In the genomic region with DNA sequence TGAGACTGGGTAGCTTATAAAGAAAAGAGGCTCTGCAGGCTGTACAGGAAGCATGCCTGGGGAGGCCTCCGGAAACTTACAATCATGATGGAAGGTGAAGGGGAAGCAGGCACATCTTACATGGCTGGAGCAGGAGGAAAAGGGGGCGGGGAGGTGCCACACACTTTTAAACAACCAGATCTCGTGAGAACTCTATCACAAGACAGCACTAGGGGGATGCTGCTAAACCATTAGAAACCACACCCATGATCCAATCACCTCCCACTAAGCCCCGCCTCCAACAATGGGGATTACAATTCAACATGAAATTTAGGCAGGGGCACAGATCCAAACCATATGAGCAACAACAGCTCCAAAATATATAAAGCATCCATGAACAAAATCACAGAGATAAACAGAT, we compare ENCODE assay signal across 21 cellular contexts. TPM values are rescaled to one million over a fixed set of nuclear protein-coding genes. Genes with fewer than 3 reads are reported as not detected.
DNase-seq lines count a peak whose midpoint lies in the region; ATAC-seq and TF ChIP-seq lines count a peak whose summit lies in the region.
"Had no signal": no experiment of that assay in that cellular context is flagged by ENCODE, and none has a peak within 500 bp of the region (broad histone marks: within the 10 kb centered on the region; RNA-seq: fewer than 3 reads in every experiment).

No MANE protein-coding gene starts in this region.

- H3K36me3 ChIP-seq in breast epithelium = no peaks in the 10 kb centered on the region

- ATAC-seq in GM18498 (IDR thresholded peaks at IDR 0.05; ENCODE audit: unreplicated experiment) = no peak
- ATAC-seq: T-cell had no signal

- H3K4me3 ChIP-seq in breast epithelium = no peak overlapping the region

- no peak overlapping the region for H3K27ac ChIP-seq in breast epithelium

- no peaks in the 10 kb centered on the region for H3K27me3 ChIP-seq in breast epithelium

- DNase-seq in ELF-1 (ENCODE audit: low read depth, low spot score) (peak; percentile 12), HT1080 (ENCODE audit: low read depth) (peak; percentile 30), SK-MEL-5 (ENCODE audit: low read depth, low spot score) (peak; percentile 36), iPS DF 19.7 (ENCODE audit: low read depth, low spot score) (peak; percentile 35), breast epithelium (ENCODE audit: low spot score in 2 of 2) (no peak)
- no peak for DNase-seq in activated naive CD4-positive, alpha-beta T cell treated with Interleukin-2 at 50 U/mL for 16 hours
- DNase-seq: AML-193, COR-L47, DMS 273 treated with DMSO at 0.1 percent for 48 hours, DND-41, GDM1, GOT3, KG1, NCI-H1048, NCI-H1436, NCI-H1930, NCI-H526 treated with DMSO at 0.1 percent for 48 hours, SHP77, SK-N-SH, T-cell had no signal

- no peak for TF ChIP-seq POLR2A in breast epithelium (IDR thresholded peaks at IDR 0.05)

- intact Hi-C loops in breast epithelium (cut with DNase I; ENCODE audit: low total_unique reads) = no loop called here

- TF ChIP-seq CTCF in breast epithelium (IDR thresholded peaks at IDR 0.05) = no peak

- H3K4me1 ChIP-seq in breast epithelium = no peaks in the 10 kb centered on the region

- in situ Hi-C loops in SK-MEL-5 (cut with HindIII; ENCODE audit: low pct_unique_long_range_greater_than_20kb, low sequenced_read_pairs) = no loop called here

- no peaks in the 10 kb centered on the region for H3K9me3 ChIP-seq in breast epithelium
- H3K9me3 ChIP-seq: SK-N-SH had no signal

RNA-seq across cellular contexts. Expression of a gene that starts 46.5 kb away (rescaled TPM):
- total RNA-seq in HT1080 (2014; rRNA removed; shearing (Covaris generic)) = 54.1 and 55.2 TPM in 2 replicates
- 61.9 and 68.9 TPM in 2 replicates for polyA plus RNA-seq in HT1080 (2015; cell fraction: cytosol; rRNA removed)
- 54.5 and 55.5 TPM in 2 replicates for polyA plus RNA-seq in HT1080 (2015; cell fraction: nucleus; rRNA removed)
- 67.7 TPM in 2 replicates for total RNA-seq in SK-MEL-5 (2014; rRNA removed; shearing (Covaris generic))
- polyA plus RNA-seq in SK-MEL-5 (2015; cell fraction: cytosol; rRNA removed) = 37.7 and 47.2 TPM in 2 replicates
- polyA plus RNA-seq in SK-MEL-5 (2015; cell fraction: nucleus; rRNA removed) = 16.3 and 23.0 TPM in 2 replicates
- total RNA-seq in breast epithelium = 10 to 100 TPM; 10.9 to 23.4 (median 20.6) TPM

Comparison
In these comparisons a context has a peak if more than half of its experiments do, and no peak if none do; other contexts are left out.
1. DNase-seq: peak in ELF-1 (single experiment), HT1080 (single experiment), SK-MEL-5 (single experiment) and iPS DF 19.7 (single experiment); none in activated naive CD4-positive, alpha-beta T cell treated with Interleukin-2 at 50 U/mL for 16 hours (single experiment) and breast epithelium (0 of 2).